ENCODE assay signal across 1 cellular context in genomic region chr11:65516135-65516968, GRCh38.
TF ChIP-seq lines count a peak whose summit lies in the region.

No MANE protein-coding gene starts in this region.

TF ChIP-seq in K562, 482 proteins besides CTCF, POLR2A, EP300 and RAD21 (continues in another document):
- no peak for TF ChIP-seq SAP30 (IDR thresholded peaks at IDR 0.05; ENCODE audit: borderline replicate concordance, insufficient read depth, low read depth, low read length, poor library complexity, severe bottlenecking)
- no peak for TF ChIP-seq FOSL1 (tag; conservative IDR thresholded peaks at IDR 0.05)
- TF ChIP-seq SMAD3 (CRISPR knock-in tag; conservative IDR thresholded peaks at IDR 0.05), result no peak
- peak; percentile 26; the same call in 1 of the 2 replicates for TF ChIP-seq ARID1B (IDR thresholded peaks at IDR 0.05)
- 0 out of 2 replicates have a peak, but pooled peaks have one; percentile 23 for TF ChIP-seq HDGF (IDR thresholded peaks at IDR 0.05)
- TF ChIP-seq RBM15 (IDR thresholded peaks at IDR 0.05; ENCODE audit: insufficient read depth, low read length), result no peak
- TF ChIP-seq RB1 (IDR thresholded peaks at IDR 0.05; ENCODE audit: low read depth), result no peak
- TF ChIP-seq MTA1 (IDR thresholded peaks at IDR 0.05; ENCODE audit: borderline replicate concordance), result peak; percentile 69; the same call in 1 of the 2 replicates
- TF ChIP-seq ETV5 (CRISPR knock-in tag; IDR thresholded peaks at IDR 0.05; ENCODE audit: low read depth), result no peak
- TF ChIP-seq RBFOX2 (IDR thresholded peaks at IDR 0.05; ENCODE audit: low read depth, low read length), result no peak
- TF ChIP-seq NFXL1 (CRISPR knock-in tag; IDR thresholded peaks at IDR 0.05), result no peak
- 0 out of 2 replicates have a peak, but pooled peaks have one; percentile 36 for TF ChIP-seq NCOR1 (IDR thresholded peaks at IDR 0.05)
- no peak for TF ChIP-seq ZNF143 (CRISPR knock-in tag; IDR thresholded peaks at IDR 0.05)
- no peak for TF ChIP-seq DDX20 (tag; IDR thresholded peaks at IDR 0.05; ENCODE audit: low read depth)
- no peak for TF ChIP-seq MAX (CRISPR knock-in tag; IDR thresholded peaks at IDR 0.05)
- no peak for TF ChIP-seq E2F6 (IDR thresholded peaks at IDR 0.05; ENCODE audit: borderline replicate concordance in 1 of 2, extremely low read depth in 1 of 2, insufficient read depth in 1 of 2, insufficient read length in 1 of 2, low read depth in 1 of 2, low read length in 1 of 2, poor library complexity in 1 of 2, severe bottlenecking in 1 of 2)
- peak in 1 of 2 experiments; percentile 72; a peak in 2 of 4 replicates for TF ChIP-seq HDAC1 (IDR thresholded peaks at IDR 0.05)
- TF ChIP-seq ZNF263 (CRISPR knock-in tag; IDR thresholded peaks at IDR 0.05; ENCODE audit: borderline replicate concordance), result peak; percentile 66; the same call in 1 of the 2 replicates
- no peak for TF ChIP-seq LCOR (CRISPR knock-in tag; IDR thresholded peaks at IDR 0.05)
- TF ChIP-seq CUX1 (CRISPR knock-in tag; IDR thresholded peaks at IDR 0.05), result no peak
- TF ChIP-seq ZBED1 (IDR thresholded peaks at IDR 0.05), result no peak
- no peak for TF ChIP-seq ZNF740 (CRISPR knock-in tag; IDR thresholded peaks at IDR 0.05)
- TF ChIP-seq ZNF740 (tag; IDR thresholded peaks at IDR 0.05), result no peak
- TF ChIP-seq FOXA3 (CRISPR knock-in tag; conservative IDR thresholded peaks at IDR 0.05 in 1 of 2, IDR thresholded peaks at IDR 0.05 in 1 of 2), result no peak
- TF ChIP-seq KDM1A (IDR thresholded peaks at IDR 0.05), result peak in 1 of 2 experiments; percentile 61; a peak in 2 of 4 replicates
- TF ChIP-seq HBP1 (CRISPR knock-in tag; IDR thresholded peaks at IDR 0.05), result 0 out of 2 replicates have a peak, but pooled peaks have one; percentile 39
- no peak for TF ChIP-seq EGR1 (conservative IDR thresholded peaks at IDR 0.05)
- peak; percentile 79 for TF ChIP-seq NCOA4 (IDR thresholded peaks at IDR 0.05; ENCODE audit: partially characterized antibody)
- TF ChIP-seq EWSR1 (IDR thresholded peaks at IDR 0.05; ENCODE audit: borderline replicate concordance, low read depth, partially characterized antibody), result no peak
- TF ChIP-seq CBFA2T3 (IDR thresholded peaks at IDR 0.05), result no peak
- TF ChIP-seq MTF1 (CRISPR knock-in tag; IDR thresholded peaks at IDR 0.05; ENCODE audit: borderline replicate concordance), result no peak
- TF ChIP-seq MTA3 (IDR thresholded peaks at IDR 0.05; ENCODE audit: borderline replicate concordance), result no peak
- no peak for TF ChIP-seq MYBL2 (IDR thresholded peaks at IDR 0.05; ENCODE audit: low read depth)
- no peak for TF ChIP-seq MYBL2 (CRISPR knock-in tag; IDR thresholded peaks at IDR 0.05; ENCODE audit: borderline replicate concordance)
- no peak for TF ChIP-seq SNIP1 (IDR thresholded peaks at IDR 0.05; ENCODE audit: low read depth)
- no peak for TF ChIP-seq ZNF41 (CRISPR knock-in tag; conservative IDR thresholded peaks at IDR 0.05)
- TF ChIP-seq TRIM24 (IDR thresholded peaks at IDR 0.05), result peak in 1 of 2 experiments; percentile 44; a peak in 2 of 4 replicates
- TF ChIP-seq LARP7 (IDR thresholded peaks at IDR 0.05), result 0 out of 2 replicates have a peak, but pooled peaks have one; percentile 37
- TF ChIP-seq CEBPG (CRISPR knock-in tag; IDR thresholded peaks at IDR 0.05), result no peak
- no peak for TF ChIP-seq CEBPG (tag; conservative IDR thresholded peaks at IDR 0.05 in 1 of 2, IDR thresholded peaks at IDR 0.05 in 1 of 2)
- no peak for TF ChIP-seq ZSCAN29 (IDR thresholded peaks at IDR 0.05)
- no peak for TF ChIP-seq CBX1 (IDR thresholded peaks at IDR 0.05; ENCODE audit: low read depth)
- no peak for TF ChIP-seq KLF6 (CRISPR knock-in tag; IDR thresholded peaks at IDR 0.05; ENCODE audit: borderline replicate concordance)
- peak; percentile 45 for TF ChIP-seq ARHGAP35 (IDR thresholded peaks at IDR 0.05; ENCODE audit: partially characterized antibody)
- TF ChIP-seq ETV6 (IDR thresholded peaks at IDR 0.05; ENCODE audit: borderline replicate concordance in 1 of 2, low read depth in 2 of 2, low read length in 1 of 2), result no peak
- no peak for TF ChIP-seq ETV6 (CRISPR knock-in tag; IDR thresholded peaks at IDR 0.05; ENCODE audit: borderline replicate concordance)
- no peak for TF ChIP-seq HMG20A (CRISPR knock-in tag; conservative IDR thresholded peaks at IDR 0.05)
- TF ChIP-seq USF2 (CRISPR knock-in tag; IDR thresholded peaks at IDR 0.05), result no peak
- no peak for TF ChIP-seq NR3C1 (CRISPR knock-in tag; IDR thresholded peaks at IDR 0.05)
- TF ChIP-seq TRIM25 (IDR thresholded peaks at IDR 0.05; ENCODE audit: borderline replicate concordance), result peak; percentile 86; the same call in 1 of the 2 replicates
- TF ChIP-seq POLR2H (tag; IDR thresholded peaks at IDR 0.05; ENCODE audit: low read depth), result no peak
- no peak for TF ChIP-seq MIER1 (IDR thresholded peaks at IDR 0.05; ENCODE audit: low read depth)
- no peak for TF ChIP-seq TFAM (CRISPR knock-in tag; conservative IDR thresholded peaks at IDR 0.05)
- no peak for TF ChIP-seq TAF1 (IDR thresholded peaks at IDR 0.05; ENCODE audit: control insufficient read depth, extremely low read depth, insufficient read depth, low read length, severe bottlenecking)
- TF ChIP-seq JUN (IDR thresholded peaks at IDR 0.05; ENCODE audit: borderline replicate concordance, low read depth, low read length), result no peak
- TF ChIP-seq JUN (CRISPR knock-in tag; IDR thresholded peaks at IDR 0.05; ENCODE audit: borderline replicate concordance), result no peak
- peak; percentile 68 for TF ChIP-seq ZNF512 (tag; IDR thresholded peaks at IDR 0.05)
- TF ChIP-seq HINFP (tag; conservative IDR thresholded peaks at IDR 0.05; ENCODE audit: low read depth), result no peak
- TF ChIP-seq ZNF354B (CRISPR knock-in tag; IDR thresholded peaks at IDR 0.05), result no peak
- peak; percentile 41; the same call in 1 of the 2 replicates for TF ChIP-seq ELF4 (CRISPR knock-in tag; IDR thresholded peaks at IDR 0.05)
- no peak for TF ChIP-seq ZNF77 (CRISPR knock-in tag; IDR thresholded peaks at IDR 0.05)
